Comparison of ENCODE assay signal across 1 cellular context in genomic region chr22:37221424-37222336, GRCh38.
TF ChIP-seq lines count a peak whose summit lies in the region.

No MANE protein-coding gene starts in this region.

TF ChIP-seq in K562, 482 proteins besides CTCF, POLR2A, EP300 and RAD21:
- TF ChIP-seq ZNF695 (CRISPR knock-in tag; IDR thresholded peaks at IDR 0.05): no peak
- TF ChIP-seq ZBTB33 (CRISPR knock-in tag; IDR thresholded peaks at IDR 0.05): no peak
- no peak for TF ChIP-seq HDAC2 (IDR thresholded peaks at IDR 0.05)
- TF ChIP-seq ILF3 (IDR thresholded peaks at IDR 0.05; ENCODE audit: borderline replicate concordance): no peak
- TF ChIP-seq TRIM25 (IDR thresholded peaks at IDR 0.05; ENCODE audit: borderline replicate concordance): no peak
- TF ChIP-seq ERF (CRISPR knock-in tag; IDR thresholded peaks at IDR 0.05): no peak
- no peak for TF ChIP-seq HMG20B (CRISPR knock-in tag; IDR thresholded peaks at IDR 0.05)
- peak; percentile 19 for TF ChIP-seq RBM25 (IDR thresholded peaks at IDR 0.05; ENCODE audit: low read depth, low read length, severe bottlenecking)
- TF ChIP-seq HDAC3 (IDR thresholded peaks at IDR 0.05; ENCODE audit: borderline replicate concordance, partially characterized antibody): no peak
- no peak for TF ChIP-seq SAFB (IDR thresholded peaks at IDR 0.05; ENCODE audit: borderline replicate concordance, low read depth, low read length)
- no peak for TF ChIP-seq TRIM28 (IDR thresholded peaks at IDR 0.05)
- no peak for TF ChIP-seq ZNF277 (CRISPR knock-in tag; IDR thresholded peaks at IDR 0.05; ENCODE audit: borderline replicate concordance)
- peak; percentile 56; the same call in 1 of the 2 replicates for TF ChIP-seq BCOR (IDR thresholded peaks at IDR 0.05)
- TF ChIP-seq CEBPZ (IDR thresholded peaks at IDR 0.05; ENCODE audit: borderline replicate concordance, low read depth, low read length): no peak
- no peak for TF ChIP-seq CBFA2T3 (IDR thresholded peaks at IDR 0.05)
- TF ChIP-seq KDM1A (IDR thresholded peaks at IDR 0.05): 0 out of 4 replicates have a peak, but pooled peaks of 1 of the 2 experiments have one; percentile 28
